1 cellular context compared by ENCODE assay signal in genomic region chr14:99603471-99603933, GRCh38.
A peak's percentile ranks its signal among the peaks of the same experiment; 100 is the strongest.
TF ChIP-seq lines count a peak whose summit lies in the region.

No MANE protein-coding gene starts in this region.

TF ChIP-seq in HepG2, 621 proteins besides CTCF, POLR2A, EP300 and RAD21 (continues in another document):
- TF ChIP-seq, protein P1, sequence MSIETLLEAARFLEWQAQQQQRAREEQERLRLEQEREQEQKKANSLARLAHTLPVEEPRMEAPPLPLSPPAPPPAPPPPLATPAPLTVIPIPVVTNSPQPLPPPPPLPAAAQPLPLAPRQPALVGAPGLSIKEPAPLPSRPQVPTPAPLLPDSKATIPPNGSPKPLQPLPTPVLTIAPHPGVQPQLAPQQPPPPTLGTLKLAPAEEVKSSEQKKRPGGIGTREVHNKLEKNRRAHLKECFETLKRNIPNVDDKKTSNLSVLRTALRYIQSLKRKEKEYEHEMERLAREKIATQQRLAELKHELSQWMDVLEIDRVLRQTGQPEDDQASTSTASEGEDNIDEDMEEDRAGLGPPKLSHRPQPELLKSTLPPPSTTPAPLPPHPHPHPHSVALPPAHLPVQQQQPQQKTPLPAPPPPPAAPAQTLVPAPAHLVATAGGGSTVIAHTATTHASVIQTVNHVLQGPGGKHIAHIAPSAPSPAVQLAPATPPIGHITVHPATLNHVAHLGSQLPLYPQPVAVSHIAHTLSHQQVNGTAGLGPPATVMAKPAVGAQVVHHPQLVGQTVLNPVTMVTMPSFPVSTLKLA (IDR thresholded peaks at IDR 0.05): peak; percentile 38; the same call in 1 of the 2 replicates
- TF ChIP-seq, protein P2, sequence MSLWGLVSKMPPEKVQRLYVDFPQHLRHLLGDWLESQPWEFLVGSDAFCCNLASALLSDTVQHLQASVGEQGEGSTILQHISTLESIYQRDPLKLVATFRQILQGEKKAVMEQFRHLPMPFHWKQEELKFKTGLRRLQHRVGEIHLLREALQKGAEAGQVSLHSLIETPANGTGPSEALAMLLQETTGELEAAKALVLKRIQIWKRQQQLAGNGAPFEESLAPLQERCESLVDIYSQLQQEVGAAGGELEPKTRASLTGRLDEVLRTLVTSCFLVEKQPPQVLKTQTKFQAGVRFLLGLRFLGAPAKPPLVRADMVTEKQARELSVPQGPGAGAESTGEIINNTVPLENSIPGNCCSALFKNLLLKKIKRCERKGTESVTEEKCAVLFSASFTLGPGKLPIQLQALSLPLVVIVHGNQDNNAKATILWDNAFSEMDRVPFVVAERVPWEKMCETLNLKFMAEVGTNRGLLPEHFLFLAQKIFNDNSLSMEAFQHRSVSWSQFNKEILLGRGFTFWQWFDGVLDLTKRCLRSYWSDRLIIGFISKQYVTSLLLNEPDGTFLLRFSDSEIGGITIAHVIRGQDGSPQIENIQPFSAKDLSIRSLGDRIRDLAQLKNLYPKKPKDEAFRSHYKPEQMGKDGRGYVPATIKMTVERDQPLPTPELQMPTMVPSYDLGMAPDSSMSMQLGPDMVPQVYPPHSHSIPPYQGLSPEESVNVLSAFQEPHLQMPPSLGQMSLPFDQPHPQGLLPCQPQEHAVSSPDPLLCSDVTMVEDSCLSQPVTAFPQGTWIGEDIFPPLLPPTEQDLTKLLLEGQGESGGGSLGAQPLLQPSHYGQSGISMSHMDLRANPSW (CRISPR knock-in tag; IDR thresholded peaks at IDR 0.05; ENCODE audit: borderline replicate concordance): no peak
- TF ChIP-seq ZNF639 (CRISPR knock-in tag; conservative IDR thresholded peaks at IDR 0.05) (peak; percentile 68; the same call in 1 of the 2 replicates), ZNF562 (CRISPR knock-in tag; IDR thresholded peaks at IDR 0.05; ENCODE audit: borderline replicate concordance) (peak; percentile 91), HNF1A (IDR thresholded peaks at IDR 0.05; ENCODE audit: low read depth) (no peak), HNF1A (CRISPR knock-in tag; IDR thresholded peaks at IDR 0.05; ENCODE audit: borderline replicate concordance) (peak; percentile 63), ZNF878 (CRISPR knock-in tag; IDR thresholded peaks at IDR 0.05) (peak; percentile 83), NFATC3 (CRISPR knock-in tag; IDR thresholded peaks at IDR 0.05) (no peak; the same call in 1 of the 2 replicates), ZSCAN25 (CRISPR knock-in tag; IDR thresholded peaks at IDR 0.05) (peak; percentile 76), NFKB2 (CRISPR knock-in tag; IDR thresholded peaks at IDR 0.05; ENCODE audit: borderline replicate concordance) (peak; percentile 98), ZNF484 (CRISPR knock-in tag; IDR thresholded peaks at IDR 0.05; ENCODE audit: borderline replicate concordance, low read depth) (peak; percentile 96; the same call in 1 of the 2 replicates), HOXA3 (CRISPR knock-in tag; IDR thresholded peaks at IDR 0.05) (peak; percentile 82), PITX1 (CRISPR knock-in tag; IDR thresholded peaks at IDR 0.05) (peak; percentile 56; the same call in 1 of the 2 replicates), TAF1 (CRISPR knock-in tag; IDR thresholded peaks at IDR 0.05) (peak; percentile 63), NFYC (CRISPR knock-in tag; IDR thresholded peaks at IDR 0.05) (peak; percentile 45; the same call in 1 of the 2 replicates), ZBTB38 (CRISPR knock-in tag; IDR thresholded peaks at IDR 0.05) (peak; percentile 70), NR2F6 (IDR thresholded peaks at IDR 0.05) (no peak), NR2F6 (CRISPR knock-in tag; IDR thresholded peaks at IDR 0.05) (no peak), FOXM1 (CRISPR knock-in tag; IDR thresholded peaks at IDR 0.05) (peak; percentile 89), MAX (IDR thresholded peaks at IDR 0.05) (peak; percentile 97), ZNF207 (IDR thresholded peaks at IDR 0.05; ENCODE audit: borderline replicate concordance) (no peak), ZHX2 (IDR thresholded peaks at IDR 0.05; ENCODE audit: low read depth) (no peak), ZHX2 (CRISPR knock-in tag; IDR thresholded peaks at IDR 0.05; ENCODE audit: borderline replicate concordance) (peak; percentile 99; the same call in 1 of the 2 replicates), REXO4 (CRISPR knock-in tag; IDR thresholded peaks at IDR 0.05; ENCODE audit: borderline replicate concordance) (peak; percentile 98), ZNF563 (CRISPR knock-in tag; IDR thresholded peaks at IDR 0.05) (peak; percentile 99), SNRNP70 (IDR thresholded peaks at IDR 0.05; ENCODE audit: low read depth, low read length) (no peak), U2AF2 (IDR thresholded peaks at IDR 0.05; ENCODE audit: low read depth, low read length) (no peak), ZNF138 (CRISPR knock-in tag; IDR thresholded peaks at IDR 0.05; ENCODE audit: low read depth) (peak; percentile 98; the same call in 1 of the 2 replicates), NR2F1 (CRISPR knock-in tag; IDR thresholded peaks at IDR 0.05) (no peak), ZBTB42 (CRISPR knock-in tag; IDR thresholded peaks at IDR 0.05) (peak; percentile 75), ZNF354B (CRISPR knock-in tag; IDR thresholded peaks at IDR 0.05) (no peak), SMYD3 (CRISPR knock-in tag; IDR thresholded peaks at IDR 0.05) (peak; percentile 92; the same call in 1 of the 2 replicates), TAF15 (IDR thresholded peaks at IDR 0.05; ENCODE audit: low read depth, low read length, poor library complexity, severe bottlenecking) (no peak), MYNN (CRISPR knock-in tag; IDR thresholded peaks at IDR 0.05; ENCODE audit: low read depth) (peak; percentile 77; the same call in 1 of the 2 replicates), RARA (CRISPR knock-in tag; IDR thresholded peaks at IDR 0.05) (peak; percentile 63), DPF2 (CRISPR knock-in tag; IDR thresholded peaks at IDR 0.05; ENCODE audit: borderline replicate concordance, low read depth) (no peak), HCFC1 (IDR thresholded peaks at IDR 0.05; ENCODE audit: low read depth, low read length) (no peak)
- TF ChIP-seq, protein P3, sequence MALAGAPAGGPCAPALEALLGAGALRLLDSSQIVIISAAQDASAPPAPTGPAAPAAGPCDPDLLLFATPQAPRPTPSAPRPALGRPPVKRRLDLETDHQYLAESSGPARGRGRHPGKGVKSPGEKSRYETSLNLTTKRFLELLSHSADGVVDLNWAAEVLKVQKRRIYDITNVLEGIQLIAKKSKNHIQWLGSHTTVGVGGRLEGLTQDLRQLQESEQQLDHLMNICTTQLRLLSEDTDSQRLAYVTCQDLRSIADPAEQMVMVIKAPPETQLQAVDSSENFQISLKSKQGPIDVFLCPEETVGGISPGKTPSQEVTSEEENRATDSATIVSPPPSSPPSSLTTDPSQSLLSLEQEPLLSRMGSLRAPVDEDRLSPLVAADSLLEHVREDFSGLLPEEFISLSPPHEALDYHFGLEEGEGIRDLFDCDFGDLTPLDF (CRISPR knock-in tag; IDR thresholded peaks at IDR 0.05): peak; percentile 62; the same call in 1 of the 2 replicates
- TF ChIP-seq, protein P4, sequence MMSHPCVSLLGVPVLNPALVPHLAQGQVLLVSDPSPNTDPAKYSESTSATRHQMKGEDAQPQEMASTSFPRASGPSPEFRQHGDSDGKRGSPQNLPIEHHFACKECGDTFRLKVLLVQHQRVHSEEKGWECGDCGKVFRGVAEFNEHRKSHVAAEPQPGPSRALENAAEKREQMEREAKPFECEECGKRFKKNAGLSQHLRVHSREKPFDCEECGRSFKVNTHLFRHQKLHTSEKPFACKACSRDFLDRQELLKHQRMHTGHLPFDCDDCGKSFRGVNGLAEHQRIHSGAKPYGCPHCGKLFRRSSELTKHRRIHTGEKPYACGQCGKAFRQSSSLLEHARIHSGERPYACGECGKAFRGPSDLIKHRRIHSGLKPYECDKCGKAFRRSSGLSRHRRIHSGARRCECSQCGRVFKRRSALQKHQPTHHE (CRISPR knock-in tag; IDR thresholded peaks at IDR 0.05; ENCODE audit: borderline replicate concordance): peak; percentile 91
- TF ChIP-seq, protein P5, sequence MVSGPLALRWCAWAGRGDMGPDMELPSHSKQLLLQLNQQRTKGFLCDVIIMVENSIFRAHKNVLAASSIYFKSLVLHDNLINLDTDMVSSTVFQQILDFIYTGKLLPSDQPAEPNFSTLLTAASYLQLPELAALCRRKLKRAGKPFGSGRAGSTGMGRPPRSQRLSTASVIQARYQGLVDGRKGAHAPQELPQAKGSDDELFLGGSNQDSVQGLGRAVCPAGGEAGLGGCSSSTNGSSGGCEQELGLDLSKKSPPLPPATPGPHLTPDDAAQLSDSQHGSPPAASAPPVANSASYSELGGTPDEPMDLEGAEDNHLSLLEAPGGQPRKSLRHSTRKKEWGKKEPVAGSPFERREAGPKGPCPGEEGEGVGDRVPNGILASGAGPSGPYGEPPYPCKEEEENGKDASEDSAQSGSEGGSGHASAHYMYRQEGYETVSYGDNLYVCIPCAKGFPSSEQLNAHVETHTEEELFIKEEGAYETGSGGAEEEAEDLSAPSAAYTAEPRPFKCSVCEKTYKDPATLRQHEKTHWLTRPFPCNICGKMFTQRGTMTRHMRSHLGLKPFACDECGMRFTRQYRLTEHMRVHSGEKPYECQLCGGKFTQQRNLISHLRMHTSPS (CRISPR knock-in tag; IDR thresholded peaks at IDR 0.05; ENCODE audit: low read depth): peak; percentile 51; the same call in 1 of the 2 replicates
